ENCODE assay signal across 8 cellular contexts in genomic region chr11:12377824-12378593, GRCh38. TPM values are rescaled to one million over a fixed set of nuclear protein-coding genes. Genes with fewer than 3 reads are reported as not detected.
DNase-seq lines count a peak whose midpoint lies in the region; ATAC-seq and TF ChIP-seq lines count a peak whose summit lies in the region.

No MANE protein-coding gene starts in this region.

- H3K4me3 ChIP-seq in astrocyte of the cerebellum (ENCODE audit: low read depth, low read length) = peak overlapping the region; percentile 57

- peak overlapping the region; percentile 98 for H3K27ac Mint-ChIP-seq in progenitor cell of endocrine pancreas

- H3K4me1 Mint-ChIP-seq in progenitor cell of endocrine pancreas (ENCODE audit: low read depth) = peaks cover 28% of the 10 kb centered on the region

- in situ Hi-C loops in astrocyte of the cerebellum (cut with HindIII; ENCODE audit: low sequenced_read_pairs) = no loop called here

- intact Hi-C loops in left ventricle myocardium superior (cut with micrococcal nuclease) = no loop called here

- H3K9me3 Mint-ChIP-seq in progenitor cell of endocrine pancreas (ENCODE audit: low read depth) = no peaks in the 10 kb centered on the region

- ATAC-seq in left ventricle myocardium superior = peak; percentile 72
- ATAC-seq in HG03196 (IDR thresholded peaks at IDR 0.05; ENCODE audit: unreplicated experiment) = no peak
- ATAC-seq in HG03521 (IDR thresholded peaks at IDR 0.05; ENCODE audit: unreplicated experiment) = no peak

- peaks cover 1% of the 10 kb centered on the region for H3K36me3 Mint-ChIP-seq in progenitor cell of endocrine pancreas (ENCODE audit: insufficient read depth)

- peak overlapping the region; percentile 92 for H3K4me3 Mint-ChIP-seq in progenitor cell of endocrine pancreas (ENCODE audit: low read depth)

- TF ChIP-seq CTCF in astrocyte of the cerebellum (IDR thresholded peaks at IDR 0.05; ENCODE audit: low read depth, low read length, missing control alignments) (no peak), progenitor cell of endocrine pancreas (IDR thresholded peaks at IDR 0.05; ENCODE audit: unreplicated experiment) (peak; percentile 43)

- DNase-seq in DMS53 (lab: John Stamatoyannopoulos, UW) (peak; percentile 88), NCI-H2196 (lab: John Stamatoyannopoulos, UW; ENCODE audit: unreplicated experiment) (peak; percentile 71), astrocyte of the cerebellum (ENCODE audit: low read depth) (no peak), left ventricle myocardium superior (peak; percentile 83), progenitor cell of endocrine pancreas (ENCODE audit: low spot score, unreplicated experiment) (peak; percentile 65), NCI-H446 (lab: John Stamatoyannopoulos, UW) (no peak)

- no peaks in the 10 kb centered on the region for H3K27me3 Mint-ChIP-seq in progenitor cell of endocrine pancreas

RNA-seq across cellular contexts. Expression of gene PARVA, which starts 0.6 kb away (rescaled TPM):
- total RNA-seq in left ventricle myocardium superior (56.4 TPM), progenitor cell of endocrine pancreas (49.3 and 50.2 TPM in 2 replicates)

Comparison
In these comparisons a context has a peak if more than half of its experiments do, and no peak if none do; other contexts are left out.
1. DNase-seq: peak in DMS53 (single experiment), NCI-H2196 (single experiment), left ventricle myocardium superior (single experiment) and progenitor cell of endocrine pancreas (single experiment); none in astrocyte of the cerebellum (single experiment) and NCI-H446 (0 of 2).